ENCODE assay signal across 10 cellular contexts in the genomic region with DNA sequence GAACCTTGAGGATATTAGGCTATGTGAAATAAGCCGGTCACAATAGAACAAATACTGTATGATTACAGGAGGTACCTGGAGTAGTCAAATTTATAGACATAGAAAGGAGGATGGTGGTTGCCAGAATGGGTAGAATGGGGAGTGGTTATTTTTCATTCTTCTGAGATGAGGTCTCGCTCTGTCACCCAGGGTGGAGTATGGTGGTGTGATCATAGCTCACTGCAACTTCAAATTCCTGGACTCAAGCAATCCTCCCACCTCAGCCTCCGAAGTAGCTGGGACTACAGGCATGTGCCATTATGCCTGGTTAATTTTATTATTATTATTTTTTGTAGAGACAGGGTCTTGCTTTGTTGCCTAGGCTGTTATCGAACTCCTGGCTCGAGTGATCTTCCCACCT.
"Had no signal": no experiment of that assay in that cellular context is flagged by ENCODE, and none has a peak within 500 bp of the region (broad histone marks: within the 10 kb centered on the region; RNA-seq: fewer than 3 reads in every experiment).

No MANE protein-coding gene starts in this region.

- H3K36me3 ChIP-seq: neural progenitor cell, pancreas had no signal

- ATAC-seq: pancreas had no signal

- H3K9me3 Mint-ChIP-seq: endodermal cell, neural progenitor cell had no signal

- H3K27ac Mint-ChIP-seq: neural progenitor cell had no signal

- DNase-seq: activated naive CD4-positive, alpha-beta T cell treated with Interleukin-2 at 50 U/mL for 16 hours; activated T-cell treated with anti-CD3 and anti-CD28 coated beads for 4 hours; dorsolateral prefrontal cortex; endodermal cell; midbrain; pancreas; stimulated activated CD4-positive, alpha-beta T cell treated with anti-CD3 and anti-CD28 coated beads, Interleukin-2, amount 100 ng/mL, for 48 hours; stimulated activated naive CD4-positive, alpha-beta T cell had no signal

- H3K4me1 Mint-ChIP-seq: endodermal cell had no signal

- H3K27ac ChIP-seq: neural progenitor cell, pancreas, SK-N-MC had no signal

- H3K4me3 Mint-ChIP-seq: endodermal cell, neural progenitor cell had no signal

- H3K4me1 ChIP-seq: pancreas had no signal

- H3K4me3 ChIP-seq: dorsolateral prefrontal cortex, neural progenitor cell, pancreas, SK-N-MC had no signal

- H3K9me3 ChIP-seq: pancreas had no signal

- H3K4me2 ChIP-seq: neural progenitor cell had no signal

- H3K9ac ChIP-seq: neural progenitor cell had no signal

- H2AFZ ChIP-seq: neural progenitor cell had no signal

- H3K27me3 ChIP-seq: dorsolateral prefrontal cortex, neural progenitor cell, pancreas had no signal
